8 cellular contexts compared by ENCODE assay signal in genomic region chr12:93467351-93468007, GRCh38. TPM values are rescaled to one million over a fixed set of nuclear protein-coding genes. Genes with fewer than 3 reads are reported as not detected.
DNase-seq lines count a peak whose midpoint lies in the region; ATAC-seq, FAIRE-seq and TF ChIP-seq lines count a peak whose summit lies in the region.

TSS of gene MRPL42 (plus strand) at chr12:93467514. CDS start at chr12:93469286, 1,772 bp downstream.

- 0 to 1% methylated on average over 14 to 30 of the region's 36 CpGs for WGBS in mesodermal cell (ENCODE audit: insufficient coverage in 2 of 2), 2 experiments

- peak; percentile 78 for TF ChIP-seq CTCF in Calu3 (IDR thresholded peaks at IDR 0.05; ENCODE audit: unreplicated experiment)

- CTCF ChIA-PET in Calu3 (lab: Charles Lee) = interaction anchor here (0.6 to 1.5 kb wide), 6 partner anchors 11 to 1858 kb away, joined by 3 to 7 read pairs (median 4); partner anchors contain the start of gene UBE2N
- CTCF ChIA-PET in activated CD8-positive, alpha-beta memory T cell treated with anti-CD3 and anti-CD28 coated beads, Interleukin-2, amount 10 ng/mL, durations not matched to agents 7 days and 5 days (lab: Charles Lee) = interaction anchor here (1.0 to 1.6 kb wide), 11 partner anchors 18 to 634 kb away, joined by 3 to 6 read pairs (median 4); no protein-coding TSS in a partner anchor

- H3K27me3 Mint-ChIP-seq in Calu3 (ENCODE audit: unreplicated experiment) = no peaks in the 10 kb centered on the region
- no peaks in the 10 kb centered on the region for H3K27me3 Mint-ChIP-seq in activated CD8-positive, alpha-beta memory T cell treated with anti-CD3 and anti-CD28 coated beads, Interleukin-2, amount 10 ng/mL, durations not matched to agents 7 days and 5 days

- H3K4me3 Mint-ChIP-seq in Calu3 (ENCODE audit: low read depth, unreplicated experiment) = peak within 1 kb of the TSS; percentile 87
- peak within 1 kb of the TSS; percentile 87 for H3K4me3 Mint-ChIP-seq in activated CD8-positive, alpha-beta memory T cell treated with anti-CD3 and anti-CD28 coated beads, Interleukin-2, amount 10 ng/mL, durations not matched to agents 7 days and 5 days

- H3K36me3 ChIP-seq in NT2/D1 (ENCODE audit: insufficient read depth, insufficient read length, low read length) (peaks cover 35% of the 10 kb centered on the region), mesodermal cell (ENCODE audit: control insufficient read depth, insufficient read depth, low read length) (peaks cover 31% of the 10 kb centered on the region)

- H3K36me3 Mint-ChIP-seq in Calu3 (ENCODE audit: insufficient read depth, unreplicated experiment) = peaks cover 15% of the 10 kb centered on the region
- H3K36me3 Mint-ChIP-seq in activated CD8-positive, alpha-beta memory T cell treated with anti-CD3 and anti-CD28 coated beads, Interleukin-2, amount 10 ng/mL, durations not matched to agents 7 days and 5 days = peaks cover 15% of the 10 kb centered on the region

- H3K9me3 Mint-ChIP-seq in Calu3 (ENCODE audit: low read depth, unreplicated experiment) = peaks cover 3% of the 10 kb centered on the region
- no peaks in the 10 kb centered on the region for H3K9me3 Mint-ChIP-seq in activated CD8-positive, alpha-beta memory T cell treated with anti-CD3 and anti-CD28 coated beads, Interleukin-2, amount 10 ng/mL, durations not matched to agents 7 days and 5 days (ENCODE audit: low read depth)

- no peaks in the 10 kb centered on the region for H3K27me3 ChIP-seq in NT2/D1 (ENCODE audit: insufficient read depth, insufficient read length)

- peaks cover 13% of the 10 kb centered on the region for H3K4me1 Mint-ChIP-seq in Calu3 (ENCODE audit: low read depth, unreplicated experiment)
- peaks cover 30% of the 10 kb centered on the region for H3K4me1 Mint-ChIP-seq in activated CD8-positive, alpha-beta memory T cell treated with anti-CD3 and anti-CD28 coated beads, Interleukin-2, amount 10 ng/mL, durations not matched to agents 7 days and 5 days

- peak within 1 kb of the TSS; percentile 99 for H3K27ac ChIP-seq in mesodermal cell (ENCODE audit: low read depth, low read length, severe bottlenecking)

- H3K9me3 ChIP-seq in NT2/D1 (ENCODE audit: insufficient read depth, low read length) (no peaks in the 10 kb centered on the region), mesodermal cell (ENCODE audit: control insufficient read depth, low read length) (no peaks in the 10 kb centered on the region)

- TSS peak; percentile 59 for BruUV-seq in Calu3 (replicated peaks; lab: Mats Ljungman, UMichigan)

- peak; percentile 26 for FAIRE-seq in HTR-8/SVneo (lab: Jason Lieb, UNC)

- H3K9ac ChIP-seq in NT2/D1 (ENCODE audit: insufficient read length, low read depth) = peak within 1 kb of the TSS; percentile 98

- DNase-seq in Calu3 (peak; percentile 94), HTR-8/SVneo (ENCODE audit: insufficient read length, low spot score) (peak; percentile 87), NT2/D1 (ENCODE audit: low read depth, low spot score) (peak; percentile 85)
- DNase-seq in activated CD8-positive, alpha-beta memory T cell treated with anti-CD3 and anti-CD28 coated beads, Interleukin-2, amount 10 ng/mL, durations not matched to agents 7 days and 5 days = peak; percentile 95
- peak; percentile 77 to 83 for DNase-seq in stimulated activated CD8-positive, alpha-beta memory T cell treated with anti-CD3 and anti-CD28 coated beads, Interleukin-15, amount 100 ng/mL, for 4 hours (ENCODE audit: low read depth in 2 of 2)

- H3K4me3 ChIP-seq in NT2/D1 (ENCODE audit: insufficient read length, low read depth) (peak within 1 kb of the TSS; percentile 97), mesodermal cell (ENCODE audit: extremely low read depth, insufficient read depth, low read length, poor library complexity, severe bottlenecking) (peak within 1 kb of the TSS; percentile 75)

- ATAC-seq in GM21367 (IDR thresholded peaks at IDR 0.05; ENCODE audit: unreplicated experiment) = peak; percentile 92
- peak; percentile 90 for ATAC-seq in activated CD8-positive, alpha-beta memory T cell treated with anti-CD3 and anti-CD28 coated beads, Interleukin-2, amount 10 ng/mL, durations not matched to agents 7 days and 5 days

- in situ Hi-C loops in endometrial microvascular endothelial cells (cut with HindIII; ENCODE audit: inconsistent ontology term, low pct_unique_long_range_greater_than_20kb, low sequenced_read_pairs) = no loop called here

- intact Hi-C loops in Calu3 (cut with micrococcal nuclease; ENCODE audit: unreplicated experiment) = no loop called here

- peak within 1 kb of the TSS; percentile 88 for H3K27ac Mint-ChIP-seq in Calu3 (ENCODE audit: unreplicated experiment)
- H3K27ac Mint-ChIP-seq in activated CD8-positive, alpha-beta memory T cell treated with anti-CD3 and anti-CD28 coated beads, Interleukin-2, amount 10 ng/mL, durations not matched to agents 7 days and 5 days = peak within 1 kb of the TSS; percentile 92

- H3K4me1 ChIP-seq in NT2/D1 (ENCODE audit: insufficient read depth, insufficient read length) (no peaks in the 10 kb centered on the region), mesodermal cell (ENCODE audit: control insufficient read depth, insufficient read depth, low read length, poor library complexity, severe bottlenecking) (peaks cover 6% of the 10 kb centered on the region)

RNA-seq across cellular contexts. Expression of gene MRPL42, which starts in this region (rescaled TPM):
- total RNA-seq in Calu3 (2022) = 88.3 and 94.9 TPM in 2 replicates
- 10 to 100 TPM; 47.9 to 63.3 TPM for total RNA-seq in activated CD8-positive, alpha-beta memory T cell treated with anti-CD3 and anti-CD28 coated beads, Interleukin-2, amount 10 ng/mL, durations not matched to agents 7 days and 5 days
- 89.9 TPM for total RNA-seq in endometrial microvascular endothelial cells (ENCODE audit: inconsistent ontology term)
- 95.8 TPM for polyA plus RNA-seq in mesodermal cell (2013, experiment 1 of 2)
- 114 TPM for polyA plus RNA-seq in mesodermal cell (2013, experiment 2 of 2)

Comparison
In these comparisons a context has a peak if more than half of its experiments do, and no peak if none do; other contexts are left out.
1. Peak in every context shown above with its lines: DNase-seq, ATAC-seq, H3K4me3 ChIP-seq and H3K27ac ChIP-seq.